10 cellular contexts compared by ENCODE assay signal in the genomic region with DNA sequence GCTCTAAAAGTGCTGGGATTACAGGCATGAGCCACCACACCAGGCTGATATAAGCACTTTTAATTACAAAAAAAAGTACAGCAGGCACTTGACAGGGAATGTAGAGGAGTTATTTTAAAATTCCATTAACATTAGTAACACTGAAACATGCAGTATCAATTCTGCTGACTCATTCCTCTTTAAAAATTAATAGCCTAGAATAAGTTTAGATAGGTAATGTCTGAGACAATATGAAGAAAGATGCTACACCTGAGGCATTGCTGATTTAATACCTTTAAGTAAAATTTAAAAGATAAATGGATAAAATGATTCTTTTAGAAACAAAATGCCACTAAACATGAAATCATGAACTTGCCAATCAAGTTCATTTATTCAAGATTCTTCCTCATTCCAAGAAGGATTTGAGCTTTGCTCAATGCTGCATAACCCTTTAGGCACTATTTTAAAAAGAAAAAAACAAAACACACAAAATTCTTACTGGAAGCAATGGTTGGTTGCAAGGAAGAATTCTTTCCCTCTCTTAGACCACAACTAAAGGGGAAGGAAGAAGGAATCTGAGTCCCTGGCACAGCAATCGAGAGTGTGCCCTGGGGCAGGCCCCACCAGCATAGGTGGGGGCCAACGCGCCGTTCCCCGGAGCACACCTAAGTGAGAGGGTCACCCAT. TPM values are rescaled to one million over a fixed set of nuclear protein-coding genes. Genes with fewer than 3 reads are reported as not detected.
DNase-seq lines count a peak whose midpoint lies in the region; ATAC-seq, FAIRE-seq and TF ChIP-seq lines count a peak whose summit lies in the region.
"Had no signal": no experiment of that assay in that cellular context is flagged by ENCODE, and none has a peak within 500 bp of the region (broad histone marks: within the 10 kb centered on the region; RNA-seq: fewer than 3 reads in every experiment).

No MANE protein-coding gene starts in this region.

- TF ChIP-seq RAD21 in H1 (IDR thresholded peaks at IDR 0.05 in 1 of 2, conservative IDR thresholded peaks at IDR 0.05 in 1 of 2; ENCODE audit: low read depth in 2 of 2, low read length in 2 of 2): no peak

- H3K4me1 Mint-ChIP-seq in Caco-2 (ENCODE audit: low read depth, unreplicated experiment): no peaks in the 10 kb centered on the region
- H3K4me1 Mint-ChIP-seq in naive thymus-derived CD4-positive, alpha-beta T cell: peaks cover 32 to 87% (median 65%) of the 10 kb centered on the region in 7 donors
- H3K4me1 Mint-ChIP-seq: endodermal cell had no signal

- H3K56ac ChIP-seq in H1 (replicated peaks; ENCODE audit: insufficient read length, low read depth, low read length): no peak overlapping the region

- 96% methylated on average over 5 of the region's 5 CpGs; no CpG with 5 or more reads in 1 of the 2 experiments for WGBS in H1 (ENCODE audit: extremely low coverage in 1 of 2, insufficient coverage in 1 of 2, insufficient read length in 1 of 2, insufficient replicate concordance in 2 of 2, low coverage in 1 of 2, low lambda C conversion rate in 2 of 2, missing lambda C conversion rate in 1 of 2), 2 experiments

- peaks cover 3 to 70% of the 10 kb centered on the region in 2 experiments; a peak in 3 of 4 replicates for H3K79me2 ChIP-seq in H1 (ENCODE audit: control insufficient read depth in 1 of 2, insufficient read depth in 2 of 2, low read length in 2 of 2)

- no peak for FAIRE-seq in H1 (lab: Jason Lieb, UNC)

- peaks cover 36% of the 10 kb centered on the region for H3K36me3 Mint-ChIP-seq in Caco-2 (ENCODE audit: insufficient read depth, unreplicated experiment)
- H3K36me3 Mint-ChIP-seq in naive thymus-derived CD4-positive, alpha-beta T cell: peaks cover 5 to 35% (median 18%) of the 10 kb centered on the region in 5 donors

- no peak overlapping the region for H4K8ac ChIP-seq in H1 (ENCODE audit: extremely low read depth, insufficient read depth, low read length)

- H2AFZ ChIP-seq in H1 (ENCODE audit: low read length): no peak overlapping the region

- H3K27me3 Mint-ChIP-seq in Caco-2 (ENCODE audit: insufficient read depth, unreplicated experiment): no peaks in the 10 kb centered on the region
- no peaks in the 10 kb centered on the region for H3K27me3 Mint-ChIP-seq in naive thymus-derived CD4-positive, alpha-beta T cell

- H2AK5ac ChIP-seq in H1 (ENCODE audit: low read depth, low read length): no peak overlapping the region

- H3K14ac ChIP-seq in H1 (ENCODE audit: insufficient read length): no peak overlapping the region

- peak overlapping the region; percentile 24 for H3K4me3 Mint-ChIP-seq in Caco-2 (ENCODE audit: unreplicated experiment)
- peak overlapping the region; percentile 34 to 78 (median 67) for H3K4me3 Mint-ChIP-seq in naive thymus-derived CD4-positive, alpha-beta T cell
- H3K4me3 Mint-ChIP-seq: endodermal cell had no signal

- no peaks in the 10 kb centered on the region for H3K9me3 Mint-ChIP-seq in Caco-2 (ENCODE audit: unreplicated experiment)
- H3K9me3 Mint-ChIP-seq in naive thymus-derived CD4-positive, alpha-beta T cell: peaks cover 0 to 7% (median 0%) of the 10 kb centered on the region in 11 donors

- no peak overlapping the region for H3K9ac ChIP-seq in H1 (replicated peaks in 1 of 4; ENCODE audit: extremely low read depth in 1 of 4, low read depth in 3 of 4, low read length in 3 of 4)

- H4K5ac ChIP-seq in H1 (ENCODE audit: insufficient read length, low read depth, low read length): no peak overlapping the region

- no peak overlapping the region for H4K91ac ChIP-seq in H1 (replicated peaks; ENCODE audit: insufficient read length, low read length)

- H3K4me3 ChIP-seq in Caco-2 (ENCODE audit: low read depth, low read length) (no peak overlapping the region), H1 (ENCODE audit: extremely low read depth in 1 of 4, insufficient read depth in 2 of 4, low read depth in 3 of 4, low read length in 4 of 4) (no peak overlapping the region)
- H3K4me3 ChIP-seq in naive thymus-derived CD4-positive, alpha-beta T cell (ENCODE audit: low read length): no peak overlapping the region
- H3K4me3 ChIP-seq: psoas muscle had no signal

- CTCF ChIA-PET in Caco-2 (lab: Charles Lee) (no interaction called here), H1 (lab: Charles Lee; ENCODE audit: partially characterized antibody) (no interaction called here)
- CTCF ChIA-PET in naive thymus-derived CD4-positive, alpha-beta T cell (lab: Charles Lee): interaction anchor here (0.6 kb wide), 1 partner anchor 76 kb away, joined by 3 read pairs; no protein-coding TSS in a partner anchor

- H3K4ac ChIP-seq in H1 (replicated peaks; ENCODE audit: insufficient read length, low read depth, low read length): no peak overlapping the region

- peaks cover 6% of the 10 kb centered on the region for H3K79me1 ChIP-seq in H1 (ENCODE audit: low read depth, low read length)

- no peak overlapping the region for H2BK15ac ChIP-seq in H1 (ENCODE audit: low read length)

- H2BK5ac ChIP-seq in H1 (ENCODE audit: low read depth, low read length): no peak overlapping the region

- H3K23ac ChIP-seq in H1 (ENCODE audit: insufficient read length): no peak overlapping the region

- H4K20me1 ChIP-seq in H1 (replicated peaks in 1 of 2; ENCODE audit: control insufficient read depth in 1 of 2, insufficient read depth in 2 of 2, low read length in 2 of 2): peaks cover 0 to 2% of the 10 kb centered on the region in 2 experiments

- POLR2A ChIA-PET in Caco-2 (lab: Charles Lee) (interaction anchor here (1.0 kb wide), 1 partner anchor 61 kb away, joined by 6 read pairs; no protein-coding TSS in a partner anchor), H1 (lab: Charles Lee; ENCODE audit: partially characterized antibody) (interaction anchor here (1.0 kb wide), 1 partner anchor 27 kb away, joined by 3 read pairs; no protein-coding TSS in a partner anchor)
- POLR2A ChIA-PET in naive thymus-derived CD4-positive, alpha-beta T cell (lab: Charles Lee): interaction anchor here (1.2 kb wide), 2 partner anchors 10 to 21 kb away, joined by 4 to 5 read pairs; no protein-coding TSS in a partner anchor

- peak; percentile 28 for ATAC-seq in naive thymus-derived CD4-positive, alpha-beta T cell
- ATAC-seq in HG02938 (IDR thresholded peaks at IDR 0.05; ENCODE audit: unreplicated experiment) (no peak), HG03025 (IDR thresholded peaks at IDR 0.05; ENCODE audit: low FRiP score, unreplicated experiment) (no peak)

- no peak overlapping the region for H2BK120ac ChIP-seq in H1 (replicated peaks; ENCODE audit: low read depth, low read length)

- intact Hi-C loops in Caco-2 (cut with micrococcal nuclease; ENCODE audit: unreplicated experiment): loop anchor here (2.0 kb wide), 1 partner anchor 16 kb away; no protein-coding TSS in a partner anchor
- intact Hi-C loops in naive thymus-derived CD4-positive, alpha-beta T cell (cut with micrococcal nuclease): loop anchor here (1.0 to 2.0 kb wide), 2 partner anchors 10 to 60 kb away; no protein-coding TSS in a partner anchor

- H3K27ac Mint-ChIP-seq in Caco-2 (ENCODE audit: unreplicated experiment): peak overlapping the region; percentile 83
- peak overlapping the region; percentile 67 to 87 (median 81) for H3K27ac Mint-ChIP-seq in naive thymus-derived CD4-positive, alpha-beta T cell
- H3K27ac Mint-ChIP-seq: endodermal cell had no signal

- DNase-seq in Caco-2 (no peak), RPMI7951 (ENCODE audit: low read depth) (peak; percentile 66), H1 (ENCODE audit: low read depth in 1 of 2, low spot score in 2 of 2) (no peak), DMS 273 treated with DMSO at 0.1 percent for 48 hours (lab: John Stamatoyannopoulos, UW) (no peak), NCI-H2081 treated with DMSO at 0.1 percent for 48 hours (lab: John Stamatoyannopoulos, UW) (no peak)
- DNase-seq in naive thymus-derived CD4-positive, alpha-beta T cell: no peak
- DNase-seq: endodermal cell, psoas muscle had no signal

- H3K23me2 ChIP-seq in H1 (ENCODE audit: low read depth, low read length): no peaks in the 10 kb centered on the region

- no peaks in the 10 kb centered on the region for H3K27me3 ChIP-seq in Caco-2 (replicated peaks; ENCODE audit: control insufficient read depth, insufficient read depth, low read length)
- no peaks in the 10 kb centered on the region for H3K27me3 ChIP-seq in H1 (replicated peaks in 1 of 4; ENCODE audit: control insufficient read depth in 3 of 4, extremely low read depth in 1 of 4, insufficient read depth in 3 of 4, low read length in 3 of 4)
- no peaks in the 10 kb centered on the region for H3K27me3 ChIP-seq in naive thymus-derived CD4-positive, alpha-beta T cell (ENCODE audit: control insufficient read depth in 2 of 2, insufficient read depth in 2 of 2, low read length in 2 of 2)

- no peaks in the 10 kb centered on the region for H3K36me3 ChIP-seq in Caco-2 (ENCODE audit: control insufficient read depth, insufficient read depth, low read length)
- H3K36me3 ChIP-seq in H1 (ENCODE audit: control insufficient read depth in 2 of 4, insufficient read depth in 4 of 4, low read length in 3 of 4): peaks cover 0 to 9% (median 3%) of the 10 kb centered on the region in 4 experiments; a peak in 3 of 8 replicates
- peaks cover 0 to 18% (median 0%) of the 10 kb centered on the region in 3 experiments for H3K36me3 ChIP-seq in naive thymus-derived CD4-positive, alpha-beta T cell (ENCODE audit: control insufficient read depth in 2 of 3, insufficient read depth in 3 of 3, low read length in 3 of 3)

- peaks cover 22% of the 10 kb centered on the region for H3K4me1 ChIP-seq in Caco-2
- peaks cover 0 to 3% (median 0%) of the 10 kb centered on the region in 4 experiments; a peak in 1 of 7 replicates for H3K4me1 ChIP-seq in H1 (replicated peaks in 1 of 4; ENCODE audit: control insufficient read depth in 3 of 4, insufficient read depth in 4 of 4, low read length in 3 of 4)
- peaks cover 13 to 23% of the 10 kb centered on the region in 2 donors for H3K4me1 ChIP-seq in naive thymus-derived CD4-positive, alpha-beta T cell (ENCODE audit: control insufficient read depth in 2 of 2, insufficient read depth in 2 of 2, low read length in 2 of 2)

- H3K4me2 ChIP-seq in H1 (ENCODE audit: insufficient read depth in 1 of 2, low read depth in 2 of 2, low read length in 2 of 2): no peak overlapping the region

- no peak overlapping the region for H2BK12ac ChIP-seq in H1 (ENCODE audit: low read depth, low read length)

- TF ChIP-seq CTCF in Caco-2 (IDR thresholded peaks at IDR 0.05; ENCODE audit: insufficient read depth in 1 of 2, low read depth in 1 of 2, low read length in 1 of 2, severe bottlenecking in 1 of 2, unreplicated experiment in 1 of 2) (no peak), H1 (IDR thresholded peaks at IDR 0.05; ENCODE audit: control extremely low read depth in 1 of 3, insufficient read depth in 1 of 3, low read depth in 1 of 3, low read length in 3 of 3) (no peak)

- TF ChIP-seq POLR2A in H1 (IDR thresholded peaks at IDR 0.05; ENCODE audit: control extremely low read depth in 1 of 2, low read depth in 2 of 2, low read length in 2 of 2): no peak

- BruUV-seq in Caco-2 (replicated peaks; lab: Mats Ljungman, UMichigan): no TSS peak

- no peak for TF ChIP-seq EP300 in H1 (IDR thresholded peaks at IDR 0.05; ENCODE audit: borderline replicate concordance in 1 of 2, low read depth in 2 of 2, low read length in 2 of 2)

- 0 out of 2 replicates have a peak, but pooled peaks cover 3% of the 10 kb centered on the region for H3K9me3 ChIP-seq in Caco-2
- H3K9me3 ChIP-seq in H1 (ENCODE audit: insufficient read depth in 2 of 2, low read depth in 1 of 2, low read length in 1 of 2): peaks cover 0 to 4% of the 10 kb centered on the region in 2 experiments; a peak in 1 of 4 replicates
- no peaks in the 10 kb centered on the region for H3K9me3 ChIP-seq in naive thymus-derived CD4-positive, alpha-beta T cell (ENCODE audit: control insufficient read depth in 2 of 3, low read length in 3 of 3)
- H3K9me3 ChIP-seq: psoas muscle had no signal

- H3K27ac ChIP-seq in H1 (ENCODE audit: low read depth, low read length): no peak overlapping the region
- H3K27ac ChIP-seq in naive thymus-derived CD4-positive, alpha-beta T cell (ENCODE audit: low read depth, low read length): peak overlapping the region; percentile 39
- H3K27ac ChIP-seq: psoas muscle had no signal

- H2BK20ac ChIP-seq in H1 (ENCODE audit: low read length): no peak overlapping the region

- no peak overlapping the region for H3K18ac ChIP-seq in H1 (ENCODE audit: extremely low read depth, low read length)

RNA-seq across cellular contexts. Expression of gene ESYT2, which starts 26.6 kb away (rescaled TPM):
- total RNA-seq in Caco-2 (2022): 55.2 and 59.4 TPM in 2 replicates
- 77.9 and 87.3 TPM in 2 replicates for total RNA-seq in RPMI7951 (2014; rRNA removed; shearing (Covaris generic))
- total RNA-seq in H1 (2021; fragmentation: NEBNext Ultra II Directional; extraction: Animal tissue kit (Norgen Biotek cat#: 25700)): 36.5 and 37.5 TPM in 2 replicates
- polyA plus RNA-seq in H1 (2011; rRNA removed): 19.3 and 27.0 TPM in 2 replicates
- polyA plus RNA-seq in H1 (2011; cell fraction: cytosol; rRNA removed): 27.8 TPM
- 39.1 TPM for polyA plus RNA-seq in H1 (2011; cell fraction: nucleus; rRNA removed)
- polyA plus RNA-seq in H1 (2012, experiment 1 of 2): 26.5 to 35.1 TPM (median 27.7 TPM) in 4 replicates
- 6.7 TPM for polyA plus RNA-seq in H1 (2012, experiment 2 of 2)
- polyA plus RNA-seq in H1 (2013, experiment 1 of 2): 28.8 TPM
- polyA plus RNA-seq in H1 (2013, experiment 2 of 2): 31.5 TPM
- 42.9 and 63.2 TPM in 2 replicates for polyA minus RNA-seq in H1 (2011; rRNA and poly(A)+ RNA removed)
- polyA minus RNA-seq in H1 (2011; cell fraction: cytosol; rRNA and poly(A)+ RNA removed): 34.9 TPM
- 36.6 TPM for polyA minus RNA-seq in H1 (2011; cell fraction: nucleus; rRNA and poly(A)+ RNA removed)
- total RNA-seq in naive thymus-derived CD4-positive, alpha-beta T cell: 100 to 1,000 TPM; 103 to 129 (median 113) TPM
- 10 to 100 TPM; 46.3 to 87.2 TPM for polyA plus RNA-seq in naive thymus-derived CD4-positive, alpha-beta T cell

RNA-seq across cellular contexts. Expression of gene DYNC2I1, which starts 53.7 kb away (rescaled TPM):
- total RNA-seq in Caco-2 (2022): 13.2 and 17.6 TPM in 2 replicates
- total RNA-seq in RPMI7951 (2014; rRNA removed; shearing (Covaris generic)): 5.4 and 6.2 TPM in 2 replicates
- 13.1 and 15.9 TPM in 2 replicates for total RNA-seq in H1 (2021; fragmentation: NEBNext Ultra II Directional; extraction: Animal tissue kit (Norgen Biotek cat#: 25700))
- polyA plus RNA-seq in H1 (2011; rRNA removed): 28.6 and 29.2 TPM in 2 replicates
- 27.6 TPM for polyA plus RNA-seq in H1 (2011; cell fraction: cytosol; rRNA removed)
- polyA plus RNA-seq in H1 (2011; cell fraction: nucleus; rRNA removed): 64.2 TPM
- polyA plus RNA-seq in H1 (2012, experiment 1 of 2): 15.2 to 20.9 TPM (median 17.5 TPM) in 4 replicates
- 1.8 TPM for polyA plus RNA-seq in H1 (2012, experiment 2 of 2)
- polyA plus RNA-seq in H1 (2013, experiment 1 of 2): 12.5 TPM
- polyA plus RNA-seq in H1 (2013, experiment 2 of 2): 9.2 TPM
- 11.8 and 15.3 TPM in 2 replicates for polyA minus RNA-seq in H1 (2011; rRNA and poly(A)+ RNA removed)
- polyA minus RNA-seq in H1 (2011; cell fraction: cytosol; rRNA and poly(A)+ RNA removed): 10.3 TPM
- 18.0 TPM for polyA minus RNA-seq in H1 (2011; cell fraction: nucleus; rRNA and poly(A)+ RNA removed)
- total RNA-seq in naive thymus-derived CD4-positive, alpha-beta T cell: 10 to 100 TPM; 10.5 to 27.9 (median 15.4) TPM
- polyA plus RNA-seq in naive thymus-derived CD4-positive, alpha-beta T cell: 10 to 100 TPM; 16.8 to 22.1 TPM
